Comparison of ENCODE assay signal across 14 cellular contexts in genomic region chr17:69486779-69487637, GRCh38.
"Had no signal": no experiment of that assay in that cellular context is flagged by ENCODE, and none has a peak within 500 bp of the region (broad histone marks: within the 10 kb centered on the region; RNA-seq: fewer than 3 reads in every experiment).

No MANE protein-coding gene starts in this region.

- H3K9me3 Mint-ChIP-seq: endodermal cell; T-helper 2 cell treated with Interferon-gamma antibody and Interleukin-4, amounts not matched to agents 5 μg/mL and 100 μg/mL, for 36 hours had no signal

- H3K27me3 Mint-ChIP-seq: progenitor cell of endocrine pancreas had no signal

- H3K9me3 ChIP-seq: gastroesophageal sphincter, upper lobe of left lung had no signal

- H3K4me3 ChIP-seq: gastroesophageal sphincter, upper lobe of left lung had no signal

- H3K36me3 ChIP-seq: gastroesophageal sphincter, upper lobe of left lung had no signal

- DNase-seq: activated CD4-positive, alpha-beta T cell treated with anti-CD3 and anti-CD28 coated beads, Interleukin-2, amount 50 U/mL, for 1 hour; activated naive CD4-positive, alpha-beta T cell treated with Interleukin-2 at 50 U/mL for 16 hours; activated T-cell treated with anti-CD3 and anti-CD28 coated beads for 4 hours; endodermal cell; islet precursor cell; nephron progenitor cell; occipital lobe; stimulated activated CD4-positive, alpha-beta T cell treated with anti-CD3 and anti-CD28 coated beads, Interleukin-4, amount 100 ng/mL, for 1 hour; stimulated activated naive B cell treated with anti-CD40 and anti-IgM and Interleukin-4, amounts not matched to agents 10 μg/mL and 1 μg/mL and 100 μg/mL, for 72 hours; upper lobe of left lung had no signal

- H3K27me3 ChIP-seq: gastroesophageal sphincter, upper lobe of left lung had no signal

- H3K27ac Mint-ChIP-seq: endodermal cell; progenitor cell of endocrine pancreas; stimulated activated naive B cell treated with anti-CD40 and anti-IgM and Interleukin-4, amounts not matched to agents 10 μg/mL and 1 μg/mL and 100 μg/mL, for 72 hours; T-helper 2 cell treated with Interferon-gamma antibody and Interleukin-4, amounts not matched to agents 5 μg/mL and 100 μg/mL, for 36 hours had no signal

- H3K4me3 Mint-ChIP-seq: endodermal cell; nephron progenitor cell; stimulated activated naive B cell treated with anti-CD40 and anti-IgM and Interleukin-4, amounts not matched to agents 10 μg/mL and 1 μg/mL and 100 μg/mL, for 72 hours; T-helper 2 cell treated with Interferon-gamma antibody and Interleukin-4, amounts not matched to agents 5 μg/mL and 100 μg/mL, for 36 hours had no signal

- H3K27ac ChIP-seq: upper lobe of left lung had no signal

- ATAC-seq: activated CD4-positive, CD25-positive, alpha-beta regulatory T cell treated with anti-CD3 and anti-CD28 coated beads, Interleukin-2, amount 50 U/mL, for 24 hours; gastroesophageal sphincter; stimulated activated naive B cell treated with anti-CD40 and anti-IgM and Interleukin-4, amounts not matched to agents 10 μg/mL and 1 μg/mL and 100 μg/mL, for 72 hours had no signal
